22 cellular contexts compared by ENCODE assay signal in the genomic region with DNA sequence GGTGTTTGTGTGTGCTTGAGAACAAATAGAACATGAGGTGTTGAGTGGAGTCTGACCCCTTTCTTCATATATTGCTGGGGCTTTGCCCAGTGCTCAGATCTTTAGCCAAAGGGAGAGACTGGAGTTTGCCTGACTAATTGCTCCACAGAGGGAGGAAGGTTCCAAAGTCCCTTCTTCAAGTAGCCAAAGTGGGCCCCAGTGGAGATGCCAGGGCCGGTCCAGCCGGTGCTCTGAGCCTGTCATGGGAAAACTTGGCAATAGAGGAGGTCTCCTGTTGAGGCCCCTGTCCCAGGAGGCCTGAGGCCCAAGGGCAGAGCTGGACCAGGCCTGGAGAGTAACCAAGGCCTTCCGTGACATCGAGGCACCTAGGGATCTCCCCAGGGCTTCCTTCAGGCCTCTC.
DNase-seq lines count a peak whose midpoint lies in the region; ATAC-seq and TF ChIP-seq lines count a peak whose summit lies in the region.
"Had no signal": no experiment of that assay in that cellular context is flagged by ENCODE, and none has a peak within 500 bp of the region (broad histone marks: within the 10 kb centered on the region; RNA-seq: fewer than 3 reads in every experiment).

No MANE protein-coding gene starts in this region.

- no peaks in the 10 kb centered on the region for H3K79me2 ChIP-seq in neural progenitor cell (ENCODE audit: low read depth)

- no peaks in the 10 kb centered on the region for H3K36me3 Mint-ChIP-seq in neural progenitor cell
- H3K36me3 Mint-ChIP-seq: CD4-positive, alpha-beta memory T cell had no signal

- H3K4me3 ChIP-seq in dorsolateral prefrontal cortex (no peak overlapping the region), neural progenitor cell (no peak overlapping the region), transverse colon (no peak overlapping the region), ovary (no peak overlapping the region)
- H3K4me3 ChIP-seq: GM23248, HAP-1, K562 had no signal

- peaks cover 21% of the 10 kb centered on the region for H3K27me3 Mint-ChIP-seq in neural progenitor cell (ENCODE audit: insufficient read depth, low read depth)

- H3K27me3 ChIP-seq in dorsolateral prefrontal cortex (no peaks in the 10 kb centered on the region), neural progenitor cell (no peaks in the 10 kb centered on the region), transverse colon (no peaks in the 10 kb centered on the region), ovary (no peaks in the 10 kb centered on the region)

- intact Hi-C loops in dorsolateral prefrontal cortex (cut with DNase I): loop anchor here in 1 of 2 donors (5.0 kb wide), 1 partner anchor 88 kb away; no protein-coding TSS in a partner anchor
- intact Hi-C loops in transverse colon (cut with DNase I; ENCODE audit: low total_unique reads): no loop called here
- intact Hi-C loops in ovary (cut with DNase I): no loop called here

- in situ Hi-C loops in transverse colon (cut with MboI; ENCODE audit: low pct_ligation_motif_present in 1 of 4, low pct_unique_long_range_greater_than_20kb in 1 of 4, low sequenced_read_pairs in 3 of 4): no loop called here

- no peaks in the 10 kb centered on the region for H3K9me3 Mint-ChIP-seq in neural progenitor cell
- H3K9me3 Mint-ChIP-seq: CD4-positive, alpha-beta memory T cell; HFFc6 had no signal

- no peak overlapping the region for H2AFZ ChIP-seq in neural progenitor cell (replicated peaks)
- H2AFZ ChIP-seq: GM23248 had no signal

- TF ChIP-seq CTCF in dorsolateral prefrontal cortex (IDR thresholded peaks at IDR 0.05 in 54 of 56, conservative IDR thresholded peaks at IDR 0.05 in 2 of 56; ENCODE audit: low read depth in 1 of 56, partially characterized antibody in 56 of 56) (no peak), neural progenitor cell (IDR thresholded peaks at IDR 0.05) (no peak), transverse colon (IDR thresholded peaks at IDR 0.05) (no peak), ovary (IDR thresholded peaks at IDR 0.05) (no peak)

- DNase-seq in dorsolateral prefrontal cortex (no peak), neural progenitor cell (ENCODE audit: low spot score) (no peak), transverse colon (peak; percentile 29), ovary (no peak)
- DNase-seq: C1 segment of cervical spinal cord; CD4-positive, alpha-beta memory T cell; DMS 273 treated with DMSO at 0.1 percent for 48 hours; DND-41; GM23248; HFFc6; Kasumi-1; NCI-H1105 treated with DMSO at 0.1 percent for 48 hours; NCI-H146; NCI-H1930; NCI-H2107; SHP77 had no signal

- H3K4me1 ChIP-seq in neural progenitor cell: peaks cover 4% of the 10 kb centered on the region
- peaks cover 0 to 9% (median 3%) of the 10 kb centered on the region in 4 donors for H3K4me1 ChIP-seq in transverse colon
- no peaks in the 10 kb centered on the region for H3K4me1 ChIP-seq in ovary (ENCODE audit: insufficient read depth)
- H3K4me1 ChIP-seq: HAP-1 had no signal

- H3K9me3 ChIP-seq in neural progenitor cell (ENCODE audit: low read depth) (no peaks in the 10 kb centered on the region), transverse colon (no peaks in the 10 kb centered on the region), ovary (no peaks in the 10 kb centered on the region)
- H3K9me3 ChIP-seq: HAP-1 had no signal

- ATAC-seq in GM18519 (IDR thresholded peaks at IDR 0.05; ENCODE audit: low FRiP score, unreplicated experiment) (no peak), HG03460 (IDR thresholded peaks at IDR 0.05; ENCODE audit: unreplicated experiment) (no peak)
- ATAC-seq: K562 had no signal

- H3K36me3 ChIP-seq in neural progenitor cell (no peaks in the 10 kb centered on the region), transverse colon (no peaks in the 10 kb centered on the region), ovary (no peaks in the 10 kb centered on the region)
- H3K36me3 ChIP-seq: HAP-1 had no signal

- TF ChIP-seq POLR2A in transverse colon (IDR thresholded peaks at IDR 0.05) (no peak), ovary (IDR thresholded peaks at IDR 0.05) (no peak)

- H3K27ac ChIP-seq in angular gyrus (ENCODE audit: low read depth, low read length) (peak overlapping the region; percentile 29), dorsolateral prefrontal cortex (peak overlapping the region in 58 of 59 donors; percentile 8 to 99 (median 76)), neural progenitor cell (no peak overlapping the region), transverse colon (no peak overlapping the region), ovary (no peak overlapping the region)
- H3K27ac ChIP-seq: GM23248, RWPE1 had no signal

- WGBS in transverse colon (ENCODE audit: low coverage in 1 of 2), 2 donors: 77% methylated on average over 4 of the region's 4 CpGs; no CpG with 5 or more reads in 1 of the 2 donors
- 65 to 71% (median 70%) methylated on average over 4 of the region's 4 CpGs for WGBS in ovary, 3 donors

- H3K27ac Mint-ChIP-seq in neural progenitor cell: peak overlapping the region; percentile 0
- H3K27ac Mint-ChIP-seq: CD4-positive, alpha-beta memory T cell; HFFc6 had no signal

- TF ChIP-seq EP300 in transverse colon (IDR thresholded peaks at IDR 0.05; ENCODE audit: low read depth) (no peak), ovary (IDR thresholded peaks at IDR 0.05) (no peak)

- H3K4me1 Mint-ChIP-seq in neural progenitor cell: peaks cover 24% of the 10 kb centered on the region
- H3K4me1 Mint-ChIP-seq: CD4-positive, alpha-beta memory T cell had no signal

- no peaks in the 10 kb centered on the region for H4K20me1 ChIP-seq in neural progenitor cell (ENCODE audit: low read depth)

- H3K9ac ChIP-seq in neural progenitor cell: no peak overlapping the region
- H3K9ac ChIP-seq: GM23248 had no signal

- H3F3A ChIP-seq in neural progenitor cell (ENCODE audit: low read depth): no peaks in the 10 kb centered on the region

- H3K4me3 Mint-ChIP-seq in neural progenitor cell: no peak overlapping the region
- H3K4me3 Mint-ChIP-seq: CD4-positive, alpha-beta memory T cell; HFFc6 had no signal

- no peak overlapping the region for H3K4me2 ChIP-seq in neural progenitor cell

Comparison
In these comparisons a context has a peak if more than half of its experiments do, and no peak if none do; other contexts are left out.
1. H3K27ac ChIP-seq: peak in angular gyrus (single experiment) and dorsolateral prefrontal cortex (58 of 59); none in neural progenitor cell (single experiment), transverse colon (0 of 4) and ovary (0 of 2).